ENCODE assay signal across 1 cellular context in the genomic region with DNA sequence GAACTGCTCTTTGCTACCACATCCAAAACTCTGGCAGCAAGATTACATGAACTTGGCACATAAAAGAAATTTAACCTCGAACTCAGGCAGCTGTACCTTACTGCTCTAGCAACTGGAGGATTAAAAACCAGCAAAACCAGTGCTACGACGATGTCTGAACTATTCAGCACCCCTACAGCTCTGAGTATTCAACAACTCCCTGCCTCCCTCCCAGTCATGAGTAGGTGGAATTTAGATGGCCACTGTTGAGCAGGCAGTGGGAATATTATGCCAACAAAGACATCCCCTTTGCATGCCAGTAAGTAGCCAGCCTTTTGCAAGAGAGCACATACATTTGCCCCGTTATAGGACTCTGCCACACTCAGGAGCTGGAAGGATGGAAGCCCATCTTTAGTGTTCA.
TF ChIP-seq lines count a peak whose summit lies in the region.

No MANE protein-coding gene starts in this region.

TF ChIP-seq in SK-N-SH, 30 proteins besides CTCF, POLR2A, EP300 and RAD21:
- no peak for TF ChIP-seq POLR2AphosphoS5 (IDR thresholded peaks at IDR 0.05; ENCODE audit: low read depth, low read length)
- TF ChIP-seq CHD2 (IDR thresholded peaks at IDR 0.05; ENCODE audit: low read length, partially characterized antibody) = no peak
- TF ChIP-seq RFX5 (IDR thresholded peaks at IDR 0.05; ENCODE audit: low read length) = no peak
- no peak for TF ChIP-seq FOXJ3 (CRISPR knock-in tag; IDR thresholded peaks at IDR 0.05)
- TF ChIP-seq RCOR1 (IDR thresholded peaks at IDR 0.05; ENCODE audit: low read length) = no peak
- TF ChIP-seq GATA2 (CRISPR knock-in tag; IDR thresholded peaks at IDR 0.05) = no peak
- TF ChIP-seq NFIC (IDR thresholded peaks at IDR 0.05; ENCODE audit: borderline replicate concordance) = no peak
- TF ChIP-seq, protein P1, sequence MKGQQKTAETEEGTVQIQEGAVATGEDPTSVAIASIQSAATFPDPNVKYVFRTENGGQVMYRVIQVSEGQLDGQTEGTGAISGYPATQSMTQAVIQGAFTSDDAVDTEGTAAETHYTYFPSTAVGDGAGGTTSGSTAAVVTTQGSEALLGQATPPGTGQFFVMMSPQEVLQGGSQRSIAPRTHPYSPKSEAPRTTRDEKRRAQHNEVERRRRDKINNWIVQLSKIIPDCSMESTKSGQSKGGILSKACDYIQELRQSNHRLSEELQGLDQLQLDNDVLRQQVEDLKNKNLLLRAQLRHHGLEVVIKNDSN (IDR thresholded peaks at IDR 0.05; ENCODE audit: borderline replicate concordance, low read depth) = no peak
